Comparison of ENCODE assay signal across 16 cellular contexts in genomic region chr4:7976025-7976424, GRCh38. TPM values are rescaled to one million over a fixed set of nuclear protein-coding genes. Genes with fewer than 3 reads are reported as not detected.
DNase-seq lines count a peak whose midpoint lies in the region; ATAC-seq, FAIRE-seq and TF ChIP-seq lines count a peak whose summit lies in the region.
"Had no signal": no experiment of that assay in that cellular context is flagged by ENCODE, and none has a peak within 500 bp of the region (broad histone marks: within the 10 kb centered on the region; RNA-seq: fewer than 3 reads in every experiment).

No MANE protein-coding gene starts in this region.

- no peak overlapping the region for H2BK120ac ChIP-seq in H1 (replicated peaks; ENCODE audit: low read depth, low read length)

- no peak for TF ChIP-seq RAD21 in H1 (IDR thresholded peaks at IDR 0.05 in 1 of 2, conservative IDR thresholded peaks at IDR 0.05 in 1 of 2; ENCODE audit: low read depth in 2 of 2, low read length in 2 of 2)

- no peak overlapping the region; the same call in 1 of the 2 replicates for H2BK20ac ChIP-seq in H1 (ENCODE audit: low read length)

- H3K56ac ChIP-seq in H1 (replicated peaks; ENCODE audit: insufficient read length, low read depth, low read length), result no peak overlapping the region

- no peak for TF ChIP-seq POLR2A in H1 (IDR thresholded peaks at IDR 0.05; ENCODE audit: control extremely low read depth in 1 of 2, low read depth in 2 of 2, low read length in 2 of 2)

- no peak overlapping the region for H2BK12ac ChIP-seq in H1 (ENCODE audit: low read depth, low read length)

- H3K9ac ChIP-seq in H1 (replicated peaks in 1 of 4; ENCODE audit: extremely low read depth in 1 of 4, low read depth in 3 of 4, low read length in 3 of 4), result no peak overlapping the region

- TF ChIP-seq CTCF in natural killer cell (IDR thresholded peaks at IDR 0.05), result no peak
- TF ChIP-seq CTCF in Panc1 (IDR thresholded peaks at IDR 0.05), result no peak
- no peak for TF ChIP-seq CTCF in H1 (IDR thresholded peaks at IDR 0.05; ENCODE audit: control extremely low read depth in 1 of 3, insufficient read depth in 1 of 3, low read depth in 1 of 3, low read length in 3 of 3)
- TF ChIP-seq CTCF in HFFc6 (IDR thresholded peaks at IDR 0.05), result no peak

- peaks cover 13% of the 10 kb centered on the region for H3K23me2 ChIP-seq in H1 (ENCODE audit: low read depth, low read length)

- no TSS peak for BruUV-seq in Panc1 (replicated peaks; lab: Mats Ljungman, UMichigan)

- H3K27me3 Mint-ChIP-seq in natural killer cell (ENCODE audit: low read depth in 2 of 2) (peaks cover 0 to 3% of the 10 kb centered on the region in 2 donors), T-cell (no peaks in the 10 kb centered on the region), HFFc6 (ENCODE audit: insufficient read depth) (peaks cover 8% of the 10 kb centered on the region)
- H3K27me3 Mint-ChIP-seq in natural killer cell treated with Interleukin-12 subunit alpha and Interleukin-12 subunit beta and Interleukin-15 and Interleukin-18, amount 100 ng/mL, for 72 hours, result peaks cover 0 to 2% of the 10 kb centered on the region in 2 donors
- H3K27me3 Mint-ChIP-seq: CD4-positive, alpha-beta memory T cell had no signal

- CTCF ChIA-PET in Panc1 (lab: Charles Lee), result no interaction called here
- CTCF ChIA-PET in H1 (lab: Charles Lee; ENCODE audit: partially characterized antibody), result interaction anchor here (0.7 to 2.1 kb wide), 7 partner anchors 11 to 216 kb away, joined by 3 to 8 read pairs (median 4); partner anchors contain the start of gene AFAP1
- CTCF ChIA-PET in T-cell (lab: Charles Lee), result no interaction called here

- POLR2A ChIA-PET in Panc1 (lab: Charles Lee), result no interaction called here
- POLR2A ChIA-PET in H1 (lab: Charles Lee; ENCODE audit: partially characterized antibody), result no interaction called here
- POLR2A ChIA-PET in T-cell (lab: Charles Lee), result no interaction called here

- H3K4me1 Mint-ChIP-seq in natural killer cell (peaks cover 46 to 66% of the 10 kb centered on the region in 2 donors), T-cell (peaks cover 11 to 32% (median 13%) of the 10 kb centered on the region in 3 donors), HFFc6 (ENCODE audit: low read depth) (peaks cover 34% of the 10 kb centered on the region)
- H3K4me1 Mint-ChIP-seq in natural killer cell treated with Interleukin-12 subunit alpha and Interleukin-12 subunit beta and Interleukin-15 and Interleukin-18, amount 100 ng/mL, for 72 hours (ENCODE audit: low read depth in 2 of 2), result peaks cover 40 to 46% of the 10 kb centered on the region in 2 donors

- H3K4me1 ChIP-seq in Panc1 (ENCODE audit: control insufficient read depth, insufficient read depth, low read length) (peaks cover 41% of the 10 kb centered on the region), H1 (replicated peaks in 1 of 4; ENCODE audit: control insufficient read depth in 3 of 4, insufficient read depth in 4 of 4, low read length in 3 of 4) (peaks cover 3 to 24% (median 14%) of the 10 kb centered on the region in 4 experiments)

- DNase-seq in natural killer cell (no peak), Panc1 (ENCODE audit: low read depth, low spot score) (no peak), H1 (ENCODE audit: low read depth in 1 of 2, low spot score in 2 of 2) (no peak), T-cell (no peak), HFFc6 (no peak), NOMO-1 treated with dmso at 0.1 percent for 144 hours (lab: John Stamatoyannopoulos, UW; ENCODE audit: unreplicated experiment) (no peak)
- DNase-seq in natural killer cell treated with Interleukin-12 subunit alpha and Interleukin-12 subunit beta and Interleukin-15 and Interleukin-18, amount 100 ng/mL, for 72 hours (ENCODE audit: low spot score), result no peak
- DNase-seq: BE2C; CD4-positive, alpha-beta memory T cell; DMS79 treated with DMSO at 0.1 percent for 48 hours; EL; GDM1 had no signal

- no peaks in the 10 kb centered on the region for H3K36me3 Mint-ChIP-seq in natural killer cell
- H3K36me3 Mint-ChIP-seq in natural killer cell treated with Interleukin-12 subunit alpha and Interleukin-12 subunit beta and Interleukin-15 and Interleukin-18, amount 100 ng/mL, for 72 hours, result no peaks in the 10 kb centered on the region
- no peaks in the 10 kb centered on the region for H3K36me3 Mint-ChIP-seq in T-cell
- H3K36me3 Mint-ChIP-seq in HFFc6 (ENCODE audit: low read depth), result no peaks in the 10 kb centered on the region
- H3K36me3 Mint-ChIP-seq: IgD-negative memory B cell had no signal

- H3K27ac Mint-ChIP-seq in natural killer cell, result peak overlapping the region; percentile 7 to 100
- H3K27ac Mint-ChIP-seq in natural killer cell treated with Interleukin-12 subunit alpha and Interleukin-12 subunit beta and Interleukin-15 and Interleukin-18, amount 100 ng/mL, for 72 hours, result no peak overlapping the region
- H3K27ac Mint-ChIP-seq in T-cell, result no peak overlapping the region
- no peak overlapping the region for H3K27ac Mint-ChIP-seq in HFFc6

- in situ Hi-C loops in Panc1 (cut with HindIII; ENCODE audit: low pct_unique_long_range_greater_than_20kb, low sequenced_read_pairs), result no loop called here

- no peak for ATAC-seq in natural killer cell
- ATAC-seq in natural killer cell treated with Interleukin-12 subunit alpha and Interleukin-12 subunit beta and Interleukin-15 and Interleukin-18, amount 100 ng/mL, for 72 hours, result no peak
- ATAC-seq in Panc1, result no peak
- no peak for ATAC-seq in T-cell (replicated peaks in 1 of 4)
- ATAC-seq: HCT116 had no signal

- FAIRE-seq in H1 (lab: Jason Lieb, UNC), result no peak
- FAIRE-seq: A204.1 had no signal

- H3K27me3 ChIP-seq in Panc1 (ENCODE audit: control insufficient read depth, insufficient read depth, low read length) (no peaks in the 10 kb centered on the region), H1 (replicated peaks in 1 of 4; ENCODE audit: control insufficient read depth in 3 of 4, extremely low read depth in 1 of 4, insufficient read depth in 3 of 4, low read length in 3 of 4) (no peaks in the 10 kb centered on the region; a peak in 1 of 7 replicates)
- H3K27me3 ChIP-seq: BE2C had no signal

- 0 out of 2 replicates have a peak overlapping the region, but pooled peaks have one; percentile 80 for H2AK5ac ChIP-seq in H1 (ENCODE audit: low read depth, low read length)

- no peak overlapping the region for H2BK5ac ChIP-seq in H1 (ENCODE audit: low read depth, low read length)

- no peak overlapping the region for H4K5ac ChIP-seq in H1 (ENCODE audit: insufficient read length, low read depth, low read length)

- H3K23ac ChIP-seq in H1 (ENCODE audit: insufficient read length), result no peak overlapping the region

- no peak overlapping the region for H3K18ac ChIP-seq in H1 (ENCODE audit: extremely low read depth, low read length)

- H3K79me2 ChIP-seq in H1 (ENCODE audit: control insufficient read depth in 1 of 2, insufficient read depth in 2 of 2, low read length in 2 of 2), result no peaks in the 10 kb centered on the region

- no peak overlapping the region for H3K14ac ChIP-seq in H1 (ENCODE audit: insufficient read length)

- WGBS in H1 (ENCODE audit: extremely low coverage in 1 of 2, insufficient coverage in 1 of 2, insufficient read length in 1 of 2, insufficient replicate concordance in 2 of 2, low coverage in 1 of 2, low lambda C conversion rate in 2 of 2, missing lambda C conversion rate in 1 of 2), 2 experiments, result 90% methylated on average over 7 of the region's 7 CpGs; no CpG with 5 or more reads in 1 of the 2 experiments

- no peak overlapping the region for H3K4ac ChIP-seq in H1 (replicated peaks; ENCODE audit: insufficient read length, low read depth, low read length)

- H4K8ac ChIP-seq in H1 (ENCODE audit: extremely low read depth, insufficient read depth, low read length), result no peak overlapping the region

- H3K36me3 ChIP-seq in Panc1 (ENCODE audit: control insufficient read depth, insufficient read depth, low read length) (no peaks in the 10 kb centered on the region), H1 (ENCODE audit: control insufficient read depth in 2 of 4, insufficient read depth in 4 of 4, low read length in 3 of 4) (no peaks in the 10 kb centered on the region)
- H3K36me3 ChIP-seq: BE2C had no signal

- H3K9me3 ChIP-seq in Panc1 (ENCODE audit: control insufficient read depth, insufficient read depth, low read depth, low read length) (no peaks in the 10 kb centered on the region), H1 (ENCODE audit: insufficient read depth in 2 of 2, low read depth in 1 of 2, low read length in 1 of 2) (no peaks in the 10 kb centered on the region; a peak in 1 of 4 replicates)
- H3K9me3 ChIP-seq: BE2C had no signal

- no peak overlapping the region for H4K91ac ChIP-seq in H1 (replicated peaks; ENCODE audit: insufficient read length, low read length)

- H3K4me3 ChIP-seq in Panc1 (ENCODE audit: low read depth in 2 of 2, low read length in 2 of 2) (no peak overlapping the region), H1 (ENCODE audit: extremely low read depth in 1 of 4, insufficient read depth in 2 of 4, low read depth in 3 of 4, low read length in 4 of 4) (no peak overlapping the region)

- H2AFZ ChIP-seq in H1 (ENCODE audit: low read length), result no peak overlapping the region

- H3K9me3 Mint-ChIP-seq in natural killer cell (no peaks in the 10 kb centered on the region), T-cell (no peaks in the 10 kb centered on the region), HFFc6 (no peaks in the 10 kb centered on the region)
- no peaks in the 10 kb centered on the region for H3K9me3 Mint-ChIP-seq in natural killer cell treated with Interleukin-12 subunit alpha and Interleukin-12 subunit beta and Interleukin-15 and Interleukin-18, amount 100 ng/mL, for 72 hours
- H3K9me3 Mint-ChIP-seq: CD4-positive, alpha-beta memory T cell had no signal

- no peak overlapping the region for H3K4me2 ChIP-seq in H1 (ENCODE audit: insufficient read depth in 1 of 2, low read depth in 2 of 2, low read length in 2 of 2)

- H3K27ac ChIP-seq in Panc1 (ENCODE audit: low read length) (peak overlapping the region; percentile 54; the same call in 1 of the 2 replicates), H1 (ENCODE audit: low read depth, low read length) (no peak overlapping the region)
- H3K27ac ChIP-seq: C4-2B had no signal

- TF ChIP-seq EP300 in H1 (IDR thresholded peaks at IDR 0.05; ENCODE audit: borderline replicate concordance in 1 of 2, low read depth in 2 of 2, low read length in 2 of 2), result no peak

- H2BK15ac ChIP-seq in H1 (ENCODE audit: low read length), result no peak overlapping the region

- intact Hi-C loops in natural killer cell (cut with micrococcal nuclease), result no loop called here
- intact Hi-C loops in Panc1 (cut with micrococcal nuclease; ENCODE audit: unreplicated experiment), result no loop called here

- no peaks in the 10 kb centered on the region for H4K20me1 ChIP-seq in H1 (replicated peaks in 1 of 2; ENCODE audit: control insufficient read depth in 1 of 2, insufficient read depth in 2 of 2, low read length in 2 of 2)

- H3K79me1 ChIP-seq in H1 (ENCODE audit: low read depth, low read length), result no peaks in the 10 kb centered on the region

- H3K4me3 Mint-ChIP-seq in natural killer cell, result no peak overlapping the region
- H3K4me3 Mint-ChIP-seq in natural killer cell treated with Interleukin-12 subunit alpha and Interleukin-12 subunit beta and Interleukin-15 and Interleukin-18, amount 100 ng/mL, for 72 hours, result no peak overlapping the region
- no peak overlapping the region for H3K4me3 Mint-ChIP-seq in T-cell
- no peak overlapping the region for H3K4me3 Mint-ChIP-seq in HFFc6
- H3K4me3 Mint-ChIP-seq: CD4-positive, alpha-beta memory T cell; IgD-negative memory B cell had no signal

RNA-seq across cellular contexts. Expression of gene AFAP1, which starts 36.4 kb away (rescaled TPM):
- total RNA-seq in natural killer cell (10 to 100 TPM in 1 of 3 donors, 1 to 10 TPM in 2; 4.9 to 12.5 (median 9.5) TPM), Panc1 (2021; ENCODE audit: unreplicated experiment) (94.7 TPM), T-cell (10 to 100 TPM in 4 of 5 donors, 1 to 10 TPM in 1; 4.8 to 34.8 (median 20.3) TPM)
- 1 to 10 TPM; 7.2 to 9.1 TPM for total RNA-seq in natural killer cell treated with Interleukin-12 subunit alpha and Interleukin-12 subunit beta and Interleukin-15 and Interleukin-18, amount 100 ng/mL, for 72 hours
- 90.7 TPM for polyA plus RNA-seq in Panc1 (2012; ENCODE audit: insufficient read length)
- total RNA-seq in H1 (2021; fragmentation: NEBNext Ultra II Directional; extraction: Animal tissue kit (Norgen Biotek cat#: 25700)), result 16.2 and 18.2 TPM in 2 replicates
- 3.6 and 5.1 TPM in 2 replicates for polyA plus RNA-seq in H1 (2011; rRNA removed)
- polyA plus RNA-seq in H1 (2011; cell fraction: cytosol; rRNA removed), result 3.6 TPM
- 9.3 TPM for polyA plus RNA-seq in H1 (2011; cell fraction: nucleus; rRNA removed)
- polyA plus RNA-seq in H1 (2012, experiment 1 of 2), result 5.8 to 7.5 TPM (median 6.7 TPM) in 4 replicates
- 2.7 TPM for polyA plus RNA-seq in H1 (2012, experiment 2 of 2)
- polyA plus RNA-seq in H1 (2013, experiment 1 of 2), result 7.8 TPM
- 7.8 TPM for polyA plus RNA-seq in H1 (2013, experiment 2 of 2)
- polyA minus RNA-seq in H1 (2011; rRNA and poly(A)+ RNA removed), result 8.1 and 10.5 TPM in 2 replicates
- polyA minus RNA-seq in H1 (2011; cell fraction: cytosol; rRNA and poly(A)+ RNA removed), result 5.6 TPM
- polyA minus RNA-seq in H1 (2011; cell fraction: nucleus; rRNA and poly(A)+ RNA removed), result 16.3 TPM
- total RNA-seq in HFFc6 (2021; fragmentation: NEBNext Ultra II Directional; extraction: Animal tissue kit (Norgen Biotek cat#: 25700)), result 100 to 1,000 TPM in 5 of 6 experiments, 10 to 100 TPM in 1; 99.7 to 116 (median 107) TPM

Comparison
In these comparisons a context has a peak if more than half of its experiments do, and no peak if none do; other contexts are left out.
1. H3K27ac Mint-ChIP-seq: peak in natural killer cell (2 of 2); none in natural killer cell treated with Interleukin-12 subunit alpha and Interleukin-12 subunit beta and Interleukin-15 and Interleukin-18, amount 100 ng/mL, for 72 hours (0 of 2), T-cell (0 of 2) and HFFc6 (single experiment).